Comparison of ENCODE assay signal across 8 cellular contexts in the genomic region with DNA sequence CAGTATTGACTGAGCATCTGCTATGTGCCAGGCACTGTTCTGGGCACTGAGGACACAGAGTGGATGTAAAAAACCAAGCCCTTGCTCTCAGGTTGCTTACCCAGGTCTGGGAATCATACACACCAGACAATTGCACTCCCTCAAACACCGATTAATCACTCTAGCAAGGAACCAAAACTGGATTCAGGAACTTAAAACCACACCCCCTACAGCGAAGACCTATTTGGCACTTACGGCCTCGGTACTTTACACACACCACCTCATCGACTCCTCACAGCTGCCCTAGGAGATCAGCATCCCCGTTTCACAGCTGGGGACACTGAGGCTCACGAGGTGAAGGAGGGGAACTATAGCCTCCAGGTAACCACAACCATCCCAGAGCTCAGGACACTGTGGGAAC. TPM values are rescaled to one million over a fixed set of nuclear protein-coding genes. Genes with fewer than 3 reads are reported as not detected.
DNase-seq lines count a peak whose midpoint lies in the region; ATAC-seq and TF ChIP-seq lines count a peak whose summit lies in the region.

No MANE protein-coding gene starts in this region.

- H3K4me2 ChIP-seq in skeletal muscle satellite cell (ENCODE audit: low read length): peak overlapping the region; percentile 82

- peaks cover 26% of the 10 kb centered on the region for H3K4me1 ChIP-seq in skeletal muscle satellite cell (ENCODE audit: control insufficient read depth, insufficient read depth, low read length)

- H3K27me3 Mint-ChIP-seq in HFFc6 (ENCODE audit: insufficient read depth) (no peaks in the 10 kb centered on the region), WTC11 (ENCODE audit: low read depth) (peaks cover 7% of the 10 kb centered on the region; the same call in 1 of the 2 replicates)

- H3K4me3 ChIP-seq in foreskin fibroblast (ENCODE audit: low read depth in 1 of 2, low read length in 2 of 2) (peak overlapping the region; percentile 61 to 88), skeletal muscle satellite cell (ENCODE audit: low read length) (peak overlapping the region; percentile 72)

- H3K27me3 ChIP-seq in skeletal muscle satellite cell (ENCODE audit: control insufficient read depth, insufficient read depth, low read length): no peaks in the 10 kb centered on the region

- H3K9me3 Mint-ChIP-seq in HFFc6 (no peaks in the 10 kb centered on the region), WTC11 (no peaks in the 10 kb centered on the region)

- H3K36me3 Mint-ChIP-seq in HFFc6 (ENCODE audit: low read depth) (no peaks in the 10 kb centered on the region), WTC11 (no peaks in the 10 kb centered on the region)

- H3K9me3 ChIP-seq in skeletal muscle satellite cell (replicated peaks; ENCODE audit: low read length): no peaks in the 10 kb centered on the region

- peak overlapping the region; percentile 91 for H3K9ac ChIP-seq in skeletal muscle satellite cell (ENCODE audit: low read depth, low read length)

- H3K4me1 Mint-ChIP-seq in HFFc6 (ENCODE audit: low read depth) (peaks cover 67% of the 10 kb centered on the region), WTC11 (peaks cover 51% of the 10 kb centered on the region)

- ATAC-seq in WTC11: no peak

- TF ChIP-seq CTCF in HFFc6 (IDR thresholded peaks at IDR 0.05) (no peak), WTC11 (IDR thresholded peaks at IDR 0.05) (no peak), foreskin fibroblast (IDR thresholded peaks at IDR 0.05; ENCODE audit: low read depth, low read length) (no peak)

- DNase-seq in HFFc6 (no peak), WTC11 (ENCODE audit: low spot score) (no peak), foreskin fibroblast (no peak), HCEC 1CT (no peak), OCI-M1 (lab: John Stamatoyannopoulos, UW) (no peak), HEK293T (ENCODE audit: extremely low spot score) (no peak), GOT3 (lab: John Stamatoyannopoulos, UW) (no peak)

- H3K36me3 ChIP-seq in skeletal muscle satellite cell (ENCODE audit: insufficient read depth, low read length): no peaks in the 10 kb centered on the region

- POLR2A ChIA-PET in WTC11 (lab: Charles Lee): no interaction called here
- POLR2A ChIA-PET in HEK293T (lab: Yijun Ruan, JAX): interaction anchor here (1.4 kb wide), 1 partner anchor 24 kb away, joined by 4 read pairs; no protein-coding TSS in a partner anchor

- H3K27ac Mint-ChIP-seq in HFFc6 (0 out of 2 replicates have a peak overlapping the region, but pooled peaks have one; percentile 92), WTC11 (no peak overlapping the region)

- CTCF ChIA-PET in WTC11 (lab: Charles Lee) (interaction anchor here (1.0 to 2.1 kb wide), 3 partner anchors 32 to 47 kb away, joined by 3 to 7 read pairs (median 4); no protein-coding TSS in a partner anchor), HEK293T (lab: Yijun Ruan, JAX) (interaction anchor here (0.7 to 3.0 kb wide), 3 partner anchors 8 to 33 kb away, joined by 4 to 8 read pairs (median 4); no protein-coding TSS in a partner anchor)

- peak overlapping the region; percentile 95 for H3K4me3 Mint-ChIP-seq in HFFc6
- H3K4me3 Mint-ChIP-seq in WTC11: peak overlapping the region; percentile 94

TF ChIP-seq in WTC11, 78 proteins besides CTCF, POLR2A, EP300 and RAD21 (continues in another document):
- TF ChIP-seq GRHL2 (CRISPR knock-in tag; IDR thresholded peaks at IDR 0.05; ENCODE audit: insufficient replicate concordance, severe bottlenecking) (no peak), RELA (CRISPR knock-in tag; IDR thresholded peaks at IDR 0.05; ENCODE audit: borderline replicate concordance) (no peak), ZNF138 (CRISPR knock-in tag; conservative IDR thresholded peaks at IDR 0.05) (no peak), ZNF671 (CRISPR knock-in tag; IDR thresholded peaks at IDR 0.05) (no peak), MYBL2 (CRISPR knock-in tag; IDR thresholded peaks at IDR 0.05) (no peak), ATF1 (CRISPR knock-in tag; IDR thresholded peaks at IDR 0.05) (no peak), FOXJ3 (CRISPR knock-in tag; IDR thresholded peaks at IDR 0.05; ENCODE audit: borderline replicate concordance) (no peak), RORB (CRISPR knock-in tag; IDR thresholded peaks at IDR 0.05) (no peak)
- TF ChIP-seq, protein P1, sequence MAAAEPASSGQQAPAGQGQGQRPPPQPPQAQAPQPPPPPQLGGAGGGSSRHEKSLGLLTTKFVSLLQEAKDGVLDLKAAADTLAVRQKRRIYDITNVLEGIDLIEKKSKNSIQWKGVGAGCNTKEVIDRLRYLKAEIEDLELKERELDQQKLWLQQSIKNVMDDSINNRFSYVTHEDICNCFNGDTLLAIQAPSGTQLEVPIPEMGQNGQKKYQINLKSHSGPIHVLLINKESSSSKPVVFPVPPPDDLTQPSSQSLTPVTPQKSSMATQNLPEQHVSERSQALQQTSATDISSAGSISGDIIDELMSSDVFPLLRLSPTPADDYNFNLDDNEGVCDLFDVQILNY (CRISPR knock-in tag; IDR thresholded peaks at IDR 0.05): no peak
- TF ChIP-seq, protein P2, sequence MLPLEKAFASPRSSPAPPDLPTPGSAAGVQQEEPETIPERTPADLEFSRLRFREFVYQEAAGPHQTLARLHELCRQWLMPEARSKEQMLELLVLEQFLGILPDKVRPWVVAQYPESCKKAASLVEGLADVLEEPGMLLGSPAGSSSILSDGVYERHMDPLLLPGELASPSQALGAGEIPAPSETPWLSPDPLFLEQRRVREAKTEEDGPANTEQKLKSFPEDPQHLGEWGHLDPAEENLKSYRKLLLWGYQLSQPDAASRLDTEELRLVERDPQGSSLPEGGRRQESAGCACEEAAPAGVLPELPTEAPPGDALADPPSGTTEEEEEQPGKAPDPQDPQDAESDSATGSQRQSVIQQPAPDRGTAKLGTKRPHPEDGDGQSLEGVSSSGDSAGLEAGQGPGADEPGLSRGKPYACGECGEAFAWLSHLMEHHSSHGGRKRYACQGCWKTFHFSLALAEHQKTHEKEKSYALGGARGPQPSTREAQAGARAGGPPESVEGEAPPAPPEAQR (CRISPR knock-in tag; IDR thresholded peaks at IDR 0.05): no peak

TF ChIP-seq in HEK293T, 16 proteins besides CTCF, POLR2A, EP300 and RAD21:
- TF ChIP-seq FOXA1 (IDR thresholded peaks at IDR 0.05): no peak
- no peak for TF ChIP-seq SUZ12 (IDR thresholded peaks at IDR 0.05)
- no peak for TF ChIP-seq BHLHE40 (IDR thresholded peaks at IDR 0.05; ENCODE audit: borderline replicate concordance)
- no peak for TF ChIP-seq CTBP1 (IDR thresholded peaks at IDR 0.05; ENCODE audit: borderline replicate concordance)
- TF ChIP-seq FOXK2 (IDR thresholded peaks at IDR 0.05): no peak
- TF ChIP-seq L3MBTL2 (conservative IDR thresholded peaks at IDR 0.05): no peak
- TF ChIP-seq, protein P3, sequence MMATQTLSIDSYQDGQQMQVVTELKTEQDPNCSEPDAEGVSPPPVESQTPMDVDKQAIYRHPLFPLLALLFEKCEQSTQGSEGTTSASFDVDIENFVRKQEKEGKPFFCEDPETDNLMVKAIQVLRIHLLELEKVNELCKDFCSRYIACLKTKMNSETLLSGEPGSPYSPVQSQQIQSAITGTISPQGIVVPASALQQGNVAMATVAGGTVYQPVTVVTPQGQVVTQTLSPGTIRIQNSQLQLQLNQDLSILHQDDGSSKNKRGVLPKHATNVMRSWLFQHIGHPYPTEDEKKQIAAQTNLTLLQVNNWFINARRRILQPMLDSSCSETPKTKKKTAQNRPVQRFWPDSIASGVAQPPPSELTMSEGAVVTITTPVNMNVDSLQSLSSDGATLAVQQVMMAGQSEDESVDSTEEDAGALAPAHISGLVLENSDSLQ (IDR thresholded peaks at IDR 0.05): no peak
- TF ChIP-seq ELF4 (IDR thresholded peaks at IDR 0.05): no peak
- no peak for TF ChIP-seq SP1 (IDR thresholded peaks at IDR 0.05)
- TF ChIP-seq TARDBP (IDR thresholded peaks at IDR 0.05): no peak
TF ChIP-seq in HEK293T: peak in this region for 0.

RNA-seq across cellular contexts. Expression of a gene that starts 1.6 kb away (rescaled TPM):
- 10 to 100 TPM; 77.4 to 87.9 (median 82.0) TPM for total RNA-seq in HFFc6 (2021; fragmentation: NEBNext Ultra II Directional; extraction: Animal tissue kit (Norgen Biotek cat#: 25700))
- total RNA-seq in WTC11 (2021): 21.6 to 25.8 TPM (median 22.8 TPM) in 3 replicates
- total RNA-seq in skeletal muscle satellite cell (2012; rRNA removed): 60.6 and 64.0 TPM in 2 replicates

RNA-seq across cellular contexts. Expression of a gene that starts 21.3 kb away (rescaled TPM):
- 10 to 100 TPM; 15.0 to 21.0 (median 18.2) TPM for total RNA-seq in HFFc6 (2021; fragmentation: NEBNext Ultra II Directional; extraction: Animal tissue kit (Norgen Biotek cat#: 25700))
- 7.9 to 10.1 TPM (median 10.0 TPM) in 3 replicates for total RNA-seq in WTC11 (2021)
- total RNA-seq in skeletal muscle satellite cell (2012; rRNA removed): 6.1 and 7.9 TPM in 2 replicates

RNA-seq across cellular contexts. Expression of a gene that starts 45.6 kb away (rescaled TPM):
- total RNA-seq in HFFc6 (2021; fragmentation: NEBNext Ultra II Directional; extraction: Animal tissue kit (Norgen Biotek cat#: 25700)): 1 to 10 TPM; 1.6 to 2.5 (median 1.9) TPM
- 2.9 to 5.4 TPM (median 5.1 TPM) in 3 replicates for total RNA-seq in WTC11 (2021)
- 0.22 and 1.0 TPM in 2 replicates for total RNA-seq in skeletal muscle satellite cell (2012; rRNA removed)
